In genomic region chr17:76500745-76501017, GRCh38 we compare ENCODE assay signal across 1 cellular context.
TF ChIP-seq lines count a peak whose summit lies in the region.

No MANE protein-coding gene starts in this region.

TF ChIP-seq in HEK293, 187 proteins besides CTCF, POLR2A, EP300 and RAD21 (continued from another document):
- TF ChIP-seq SP2 (tag by site-specific recombination; IDR thresholded peaks at IDR 0.05) = 0 out of 2 replicates have a peak, but pooled peaks have one; percentile 7
- TF ChIP-seq ZNF354C (tag by site-specific recombination; IDR thresholded peaks at IDR 0.05; ENCODE audit: borderline replicate concordance, low read depth) = no peak
- TF ChIP-seq ZBTB20 (tag by site-specific recombination; IDR thresholded peaks at IDR 0.05) = peak; percentile 17; the same call in 1 of the 2 replicates
- no peak for TF ChIP-seq ZBTB10 (tag by site-specific recombination; IDR thresholded peaks at IDR 0.05)
- TF ChIP-seq ZNF623 (tag by site-specific recombination; IDR thresholded peaks at IDR 0.05) = no peak
- TF ChIP-seq BCL11A (tag by site-specific recombination; IDR thresholded peaks at IDR 0.05; ENCODE audit: low read depth) = no peak
- TF ChIP-seq ZFP41 (tag by site-specific recombination; IDR thresholded peaks at IDR 0.05; ENCODE audit: borderline replicate concordance) = no peak
- peak; percentile 74 for TF ChIP-seq ZNF335 (tag by site-specific recombination; conservative IDR thresholded peaks at IDR 0.05)
- TF ChIP-seq HIC1 (tag by site-specific recombination; IDR thresholded peaks at IDR 0.05) = no peak
- TF ChIP-seq KLF9 (tag by site-specific recombination; IDR thresholded peaks at IDR 0.05; ENCODE audit: low read depth) = no peak
- TF ChIP-seq ZNF280D (tag by site-specific recombination; IDR thresholded peaks at IDR 0.05) = no peak
- TF ChIP-seq ZNF76 (tag by site-specific recombination; IDR thresholded peaks at IDR 0.05; ENCODE audit: borderline replicate concordance, low read depth) = no peak
- peak; percentile 6; the same call in 1 of the 2 replicates for TF ChIP-seq ZFHX2 (tag by site-specific recombination; conservative IDR thresholded peaks at IDR 0.05)
- TF ChIP-seq ZNF19 (tag by site-specific recombination; IDR thresholded peaks at IDR 0.05; ENCODE audit: low read depth) = no peak
- no peak for TF ChIP-seq IKZF3 (tag by site-specific recombination; IDR thresholded peaks at IDR 0.05)
- no peak for TF ChIP-seq ZNF214 (tag by site-specific recombination; IDR thresholded peaks at IDR 0.05; ENCODE audit: borderline replicate concordance)
- TF ChIP-seq PRDM1 (tag by site-specific recombination; IDR thresholded peaks at IDR 0.05) = no peak
- no peak for TF ChIP-seq ZNF692 (tag by site-specific recombination; IDR thresholded peaks at IDR 0.05)
- TF ChIP-seq ZNF169 (tag by site-specific recombination; IDR thresholded peaks at IDR 0.05) = no peak
- no peak for TF ChIP-seq ZNF530 (tag by site-specific recombination; IDR thresholded peaks at IDR 0.05; ENCODE audit: low read depth)
- TF ChIP-seq ZNF311 (tag by site-specific recombination; IDR thresholded peaks at IDR 0.05; ENCODE audit: borderline replicate concordance) = no peak
- TF ChIP-seq ZNF600 (tag by site-specific recombination; IDR thresholded peaks at IDR 0.05) = peak; percentile 12; the same call in 1 of the 2 replicates
- TF ChIP-seq ZNF645 (tag by site-specific recombination; IDR thresholded peaks at IDR 0.05) = no peak
- no peak for TF ChIP-seq ZNF202 (tag by site-specific recombination; IDR thresholded peaks at IDR 0.05; ENCODE audit: borderline replicate concordance)
- no peak for TF ChIP-seq ZBTB11 (tag by site-specific recombination; conservative IDR thresholded peaks at IDR 0.05; ENCODE audit: low read depth)
TF ChIP-seq in HEK293: peak in this region for 6.
